ENCODE assay signal across 9 cellular contexts in the genomic region with DNA sequence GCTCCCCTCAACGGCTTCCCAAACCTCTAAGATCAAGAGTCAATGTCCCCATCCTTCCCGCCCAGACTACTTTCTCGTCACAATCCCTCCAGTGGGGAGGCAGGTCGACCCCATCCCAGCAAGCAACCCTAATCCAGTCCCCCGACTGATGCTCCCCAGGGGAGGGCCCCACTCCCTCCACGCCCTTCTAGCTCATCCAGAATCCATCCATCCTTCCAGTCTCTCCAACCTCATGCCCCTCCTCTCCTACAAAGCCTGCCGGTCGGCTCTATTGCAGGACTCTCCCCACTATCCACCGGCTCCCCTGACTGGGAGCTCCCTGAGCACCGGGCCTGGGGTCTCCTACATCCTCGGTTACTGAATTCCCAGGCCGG. TPM values are rescaled to one million over a fixed set of nuclear protein-coding genes. Genes with fewer than 3 reads are reported as not detected.
A peak's percentile ranks its signal among the peaks of the same experiment; 100 is the strongest.
DNase-seq lines count a peak whose midpoint lies in the region; ATAC-seq, FAIRE-seq and TF ChIP-seq lines count a peak whose summit lies in the region.
"Had no signal": no experiment of that assay in that cellular context is flagged by ENCODE, and none has a peak within 500 bp of the region (broad histone marks: within the 10 kb centered on the region; RNA-seq: fewer than 3 reads in every experiment).

No MANE protein-coding gene starts in this region.

- peak overlapping the region; percentile 98 for H2AFZ ChIP-seq in smooth muscle cell (ENCODE audit: low read depth)

- H3K4me3 ChIP-seq in iPS-15b (ENCODE audit: low read depth, low read length) (peak overlapping the region; percentile 75), smooth muscle cell (peak overlapping the region; percentile 94)

- H3K36me3 ChIP-seq in iPS-15b (ENCODE audit: control insufficient read depth, insufficient read depth, low read length) = no peaks in the 10 kb centered on the region
- H3K36me3 ChIP-seq in smooth muscle cell (ENCODE audit: low read depth) = no peaks in the 10 kb centered on the region

- peaks cover 4% of the 10 kb centered on the region for H3K79me2 ChIP-seq in smooth muscle cell (ENCODE audit: low read depth)

- H3K9ac ChIP-seq in iPS-15b (ENCODE audit: low read depth, low read length) = no peak overlapping the region
- peak overlapping the region; percentile 35 for H3K9ac ChIP-seq in smooth muscle cell (ENCODE audit: low read depth)

- DNase-seq in HTR-8/SVneo (ENCODE audit: insufficient read length, low spot score) (no peak), smooth muscle cell (lab: John Stamatoyannopoulos, UW; ENCODE audit: unreplicated experiment) (no peak), NAMALWA (ENCODE audit: low spot score) (no peak), KBM-7 (no peak), SW 1271 (lab: John Stamatoyannopoulos, UW) (no peak)
- DNase-seq in activated naive CD8-positive, alpha-beta T cell treated with anti-CD3 and anti-CD28 coated beads, Interleukin-2, amount 50 U/mL, for 24 hours = no peak
- DNase-seq in stimulated activated CD4-positive, alpha-beta T cell treated with anti-CD3 and anti-CD28 coated beads, Interleukin-1b, Interleukin-23, amount 100 ng/mL, for 48 hours = no peak

- peak overlapping the region; percentile 73 for H3K4me3 Mint-ChIP-seq in activated naive CD8-positive, alpha-beta T cell treated with anti-CD3 and anti-CD28 coated beads, Interleukin-2, amount 50 U/mL, for 24 hours

- no peak overlapping the region for H3K27ac Mint-ChIP-seq in activated naive CD8-positive, alpha-beta T cell treated with anti-CD3 and anti-CD28 coated beads, Interleukin-2, amount 50 U/mL, for 24 hours

- in situ Hi-C loops in KBM-7 (cut with MboI; ENCODE audit: low pct_unique_long_range_greater_than_20kb, low sequenced_read_pairs) = no loop called here

- no peak for ATAC-seq in activated naive CD8-positive, alpha-beta T cell treated with anti-CD3 and anti-CD28 coated beads, Interleukin-2, amount 50 U/mL, for 24 hours
- ATAC-seq: activated CD4-positive, CD25-positive, alpha-beta regulatory T cell treated with anti-CD3 and anti-CD28 coated beads, Interleukin-2, amount 50 U/mL, for 24 hours had no signal

- H3K27ac ChIP-seq in smooth muscle cell (ENCODE audit: low read depth) = no peak overlapping the region

- peak overlapping the region; percentile 98 for H3K4me2 ChIP-seq in smooth muscle cell

- peaks cover 4% of the 10 kb centered on the region for H3K4me1 ChIP-seq in iPS-15b (ENCODE audit: control insufficient read depth, insufficient read depth, low read length)
- H3K4me1 ChIP-seq in smooth muscle cell (ENCODE audit: low read depth) = peaks cover 6% of the 10 kb centered on the region

- TF ChIP-seq CTCF in smooth muscle cell (IDR thresholded peaks at IDR 0.05; ENCODE audit: borderline replicate concordance, insufficient read depth, poor library complexity, severe bottlenecking) = no peak

- no peaks in the 10 kb centered on the region for H3F3A ChIP-seq in smooth muscle cell (ENCODE audit: low read depth)

- H3K9me3 Mint-ChIP-seq in activated naive CD8-positive, alpha-beta T cell treated with anti-CD3 and anti-CD28 coated beads, Interleukin-2, amount 50 U/mL, for 24 hours = peaks cover 7% of the 10 kb centered on the region

- peaks cover 40% of the 10 kb centered on the region for H3K27me3 Mint-ChIP-seq in activated naive CD8-positive, alpha-beta T cell treated with anti-CD3 and anti-CD28 coated beads, Interleukin-2, amount 50 U/mL, for 24 hours

- 28% methylated on average over 12 of the region's 12 CpGs for WGBS in smooth muscle cell (ENCODE audit: low lambda C conversion rate)

- H3K36me3 Mint-ChIP-seq in activated naive CD8-positive, alpha-beta T cell treated with anti-CD3 and anti-CD28 coated beads, Interleukin-2, amount 50 U/mL, for 24 hours (ENCODE audit: low read depth) = no peaks in the 10 kb centered on the region

- peaks cover 21% of the 10 kb centered on the region for H4K20me1 ChIP-seq in smooth muscle cell (ENCODE audit: low read depth)

- H3K4me1 Mint-ChIP-seq in activated naive CD8-positive, alpha-beta T cell treated with anti-CD3 and anti-CD28 coated beads, Interleukin-2, amount 50 U/mL, for 24 hours = peaks cover 13% of the 10 kb centered on the region

- H3K27me3 ChIP-seq in iPS-15b (ENCODE audit: control insufficient read depth, insufficient read depth, low read length) = peaks cover 24% of the 10 kb centered on the region
- no peaks in the 10 kb centered on the region for H3K27me3 ChIP-seq in smooth muscle cell (ENCODE audit: low read depth)

- FAIRE-seq in HTR-8/SVneo (lab: Jason Lieb, UNC) = peak; percentile 13

- H3K9me3 ChIP-seq in iPS-15b (ENCODE audit: control insufficient read depth, insufficient read depth, low read length) (no peaks in the 10 kb centered on the region), smooth muscle cell (replicated peaks; ENCODE audit: low read depth) (no peaks in the 10 kb centered on the region)

RNA-seq across cellular contexts. Expression of gene ADAMTS7, which starts 1.3 kb away (rescaled TPM):
- 9.6 and 11.2 TPM in 2 replicates for total RNA-seq in smooth muscle cell
- polyA plus RNA-seq in smooth muscle cell = 7.8 and 11.0 TPM in 2 replicates
